In the genomic region with DNA sequence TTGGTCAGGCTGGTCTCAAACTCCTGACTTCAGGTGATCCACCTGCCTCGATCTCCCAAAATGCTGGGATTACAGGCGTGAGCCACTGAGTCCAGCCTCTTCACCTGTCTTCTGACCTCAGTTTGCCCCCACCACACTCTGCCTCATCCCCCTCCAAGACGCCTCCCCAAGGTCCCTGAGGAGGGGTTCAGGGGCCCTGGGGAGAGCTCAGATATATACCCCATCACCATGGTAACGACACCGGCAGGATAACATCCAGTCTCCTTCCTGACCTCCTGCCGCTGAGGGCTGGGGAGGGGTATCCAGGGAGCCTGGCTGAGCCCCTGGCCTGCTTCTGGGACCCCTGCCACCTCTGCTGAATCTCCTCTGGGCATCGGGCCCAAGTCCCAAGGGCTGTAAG, we compare ENCODE assay signal across 11 cellular contexts. TPM values are rescaled to one million over a fixed set of nuclear protein-coding genes. Genes with fewer than 3 reads are reported as not detected.
"Had no signal": no experiment of that assay in that cellular context is flagged by ENCODE, and none has a peak within 500 bp of the region (broad histone marks: within the 10 kb centered on the region; RNA-seq: fewer than 3 reads in every experiment).

No MANE protein-coding gene starts in this region.

- H3K9me3 ChIP-seq: Peyer's patch had no signal

- H3K9me3 Mint-ChIP-seq: activated naive CD4-positive, alpha-beta T cell treated with anti-CD3 and anti-CD28 coated beads, Interleukin-2, amount 50 U/mL, for 72 hours; activated naive CD8-positive, alpha-beta T cell treated with anti-CD3 and anti-CD28 coated beads, Interleukin-2, amount 50 U/mL, for 24 hours; activated T-cell treated with anti-CD3 and anti-CD28 coated beads, Interleukin-2, amount 50 U/mL, for 24 hours; activated T-helper 1 cell treated with anti-CD3 and anti-CD28 coated beads, Interleukin-12 subunit alpha, Interleukin-12 subunit beta, Interleukin-2, Interleukin-4 antibody, amounts not matched to agents 30 ng/mL and 10 ng/mL and 1 ng/mL, durations not matched to agents 14 hours and 24 hours and 36 hours; brain had no signal

- H3K4me1 ChIP-seq: Peyer's patch had no signal

- H3K27ac ChIP-seq: Peyer's patch had no signal

- H3K4me3 Mint-ChIP-seq: activated CD8-positive, alpha-beta memory T cell treated with anti-CD3 and anti-CD28 coated beads, Interleukin-2, amount 10 ng/mL, durations not matched to agents 7 days and 5 days; activated T-cell treated with anti-CD3 and anti-CD28 coated beads, Interleukin-2, amount 50 U/mL, for 24 hours; activated T-helper 1 cell treated with anti-CD3 and anti-CD28 coated beads, Interleukin-12 subunit alpha, Interleukin-12 subunit beta, Interleukin-2, Interleukin-4 antibody, amounts not matched to agents 30 ng/mL and 10 ng/mL and 1 ng/mL, durations not matched to agents 14 hours and 24 hours and 36 hours; brain had no signal

- H3K36me3 ChIP-seq: Peyer's patch had no signal

- H3K27me3 ChIP-seq: Peyer's patch had no signal

- DNase-seq: NCI-H187 treated with DMSO at 0.1 percent for 48 hours, NCI-H2081 treated with DMSO at 0.1 percent for 48 hours, NCI-H446 had no signal

- H3K27ac Mint-ChIP-seq: activated CD8-positive, alpha-beta memory T cell treated with anti-CD3 and anti-CD28 coated beads, Interleukin-2, amount 10 ng/mL, durations not matched to agents 7 days and 5 days; activated naive CD8-positive, alpha-beta T cell treated with anti-CD3 and anti-CD28 coated beads, Interleukin-2, amount 50 U/mL, for 24 hours; activated T-cell treated with anti-CD3 and anti-CD28 coated beads, Interleukin-2, amount 50 U/mL, for 24 hours; activated T-helper 1 cell treated with anti-CD3 and anti-CD28 coated beads, Interleukin-12 subunit alpha, Interleukin-12 subunit beta, Interleukin-2, Interleukin-4 antibody, amounts not matched to agents 30 ng/mL and 10 ng/mL and 1 ng/mL, durations not matched to agents 14 hours and 24 hours and 36 hours had no signal

- H3K36me3 Mint-ChIP-seq: activated CD8-positive, alpha-beta memory T cell treated with anti-CD3 and anti-CD28 coated beads, Interleukin-2, amount 10 ng/mL, durations not matched to agents 7 days and 5 days; activated naive CD4-positive, alpha-beta T cell treated with anti-CD3 and anti-CD28 coated beads, Interleukin-2, amount 50 U/mL, for 72 hours; brain had no signal

RNA-seq across cellular contexts. Expression of a gene that starts 19.7 kb away (rescaled TPM):
- total RNA-seq: activated CD8-positive, alpha-beta memory T cell treated with anti-CD3 and anti-CD28 coated beads, Interleukin-2, amount 10 ng/mL, durations not matched to agents 7 days and 5 days; activated naive CD4-positive, alpha-beta T cell treated with anti-CD3 and anti-CD28 coated beads, Interleukin-2, amount 50 U/mL, for 72 hours; activated T-helper 1 cell treated with anti-CD3 and anti-CD28 coated beads, Interleukin-12 subunit alpha, Interleukin-12 subunit beta, Interleukin-2, Interleukin-4 antibody, amounts not matched to agents 30 ng/mL and 10 ng/mL and 1 ng/mL, durations not matched to agents 14 hours and 24 hours and 36 hours; Peyer's patch; T-helper 2 cell treated with Interferon-gamma antibody and Interleukin-4, amounts not matched to agents 100 ng/mL and 5 ng/mL, for 36 hours had no signal
